In genomic region chr9:133417541-133418461, GRCh38 we compare ENCODE assay signal across 1 cellular context.
TF ChIP-seq lines count a peak whose summit lies in the region.

REXO4 (minus strand) TSS chr9:133418010; CDS start chr9:133417844, 166 bp downstream.

TF ChIP-seq in SK-N-SH, 30 proteins besides CTCF, POLR2A, EP300 and RAD21 (continued from another document):
- TF ChIP-seq REST (IDR thresholded peaks at IDR 0.05; ENCODE audit: low read depth, low read length) (0 out of 2 replicates have a peak, but pooled peaks have one; percentile 40), FOSL2 (IDR thresholded peaks at IDR 0.05; ENCODE audit: borderline replicate concordance, low read depth) (no peak), SIN3A (IDR thresholded peaks at IDR 0.05; ENCODE audit: borderline replicate concordance, low read depth, low read length) (peak; percentile 79; the same call in 1 of the 2 replicates), RCOR1 (IDR thresholded peaks at IDR 0.05; ENCODE audit: low read length) (peak; percentile 60), GATA2 (CRISPR knock-in tag; IDR thresholded peaks at IDR 0.05) (no peak), NRF1 (IDR thresholded peaks at IDR 0.05; ENCODE audit: low read depth, low read length) (peak; percentile 64), NFIC (IDR thresholded peaks at IDR 0.05; ENCODE audit: borderline replicate concordance) (no peak), PBX3 (IDR thresholded peaks at IDR 0.05) (peak; percentile 34), MAX (IDR thresholded peaks at IDR 0.05; ENCODE audit: low read depth) (peak; percentile 93), USF2 (IDR thresholded peaks at IDR 0.05; ENCODE audit: borderline replicate concordance, low read depth, low read length) (no peak), MXI1 (IDR thresholded peaks at IDR 0.05; ENCODE audit: low read depth, low read length) (peak; percentile 91), MEF2A (IDR thresholded peaks at IDR 0.05; ENCODE audit: borderline replicate concordance, low read depth) (no peak), FOXJ3 (CRISPR knock-in tag; IDR thresholded peaks at IDR 0.05) (peak; percentile 66; the same call in 1 of the 2 replicates), CHD2 (IDR thresholded peaks at IDR 0.05; ENCODE audit: low read length, partially characterized antibody) (peak; percentile 83), IRF3 (IDR thresholded peaks at IDR 0.05; ENCODE audit: low read depth, low read length) (0 out of 2 replicates have a peak, but pooled peaks have one; percentile 17), ELF1 (IDR thresholded peaks at IDR 0.05) (peak; percentile 91), YY1 (IDR thresholded peaks at IDR 0.05; ENCODE audit: low read depth) (no peak)
